ENCODE assay signal across 18 cellular contexts in the genomic region with DNA sequence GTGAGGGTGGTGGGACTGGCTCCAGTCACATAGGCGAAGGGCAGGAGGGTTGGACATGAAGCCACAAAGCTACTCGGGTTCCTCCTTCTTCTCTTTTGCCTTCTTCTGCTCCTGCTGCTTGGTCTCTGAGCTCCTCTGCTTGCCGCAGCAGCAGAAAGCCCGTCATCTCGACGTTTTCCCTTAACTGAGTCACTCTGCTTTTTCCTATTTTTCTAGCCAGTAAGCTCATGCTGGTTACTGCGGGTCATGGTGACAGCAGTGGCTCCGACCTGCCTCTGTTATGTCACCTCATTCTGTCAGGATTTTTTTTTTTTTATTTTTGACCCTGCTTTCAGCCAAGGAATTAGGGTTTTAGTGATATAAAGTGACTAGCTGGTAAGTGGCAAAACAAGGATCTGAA.
"Had no signal": no experiment of that assay in that cellular context is flagged by ENCODE, and none has a peak within 500 bp of the region (broad histone marks: within the 10 kb centered on the region; RNA-seq: fewer than 3 reads in every experiment).

No MANE protein-coding gene starts in this region.

- H3K4me3 ChIP-seq: dorsolateral prefrontal cortex, gastroesophageal sphincter, pancreas, upper lobe of left lung, uterus had no signal

- H3K27ac ChIP-seq: pancreas had no signal

- H3K4me1 ChIP-seq: uterus had no signal

- ATAC-seq: esophagus mucosa; gastroesophageal sphincter; left lobe of liver; natural killer cell treated with Interleukin-12 subunit alpha and Interleukin-12 subunit beta and Interleukin-15 and Interleukin-18, amount 100 ng/mL, for 72 hours; pancreas; right cardiac atrium had no signal

- H3K9me3 ChIP-seq: gastroesophageal sphincter, pancreas, upper lobe of left lung, uterus had no signal

- DNase-seq: cortex of kidney; dorsolateral prefrontal cortex; effector CD8-positive, alpha-beta T cell; glutamatergic neuron; islet precursor cell; midbrain; occipital lobe; pancreas; right cardiac atrium; small intestine; stimulated activated CD4-positive, alpha-beta T cell treated with anti-CD3 and anti-CD28 coated beads, Interleukin-2, amount 100 ng/mL, for 48 hours; stimulated activated naive CD4-positive, alpha-beta T cell treated with Interleukin-2 at 50 U/mL for 16 hours; upper lobe of left lung; uterus had no signal

- H3K36me3 ChIP-seq: gastroesophageal sphincter, pancreas, upper lobe of left lung, uterus had no signal

- H3K27me3 ChIP-seq: dorsolateral prefrontal cortex, gastroesophageal sphincter, pancreas, upper lobe of left lung, uterus had no signal
